8 cellular contexts compared by ENCODE assay signal in the genomic region with DNA sequence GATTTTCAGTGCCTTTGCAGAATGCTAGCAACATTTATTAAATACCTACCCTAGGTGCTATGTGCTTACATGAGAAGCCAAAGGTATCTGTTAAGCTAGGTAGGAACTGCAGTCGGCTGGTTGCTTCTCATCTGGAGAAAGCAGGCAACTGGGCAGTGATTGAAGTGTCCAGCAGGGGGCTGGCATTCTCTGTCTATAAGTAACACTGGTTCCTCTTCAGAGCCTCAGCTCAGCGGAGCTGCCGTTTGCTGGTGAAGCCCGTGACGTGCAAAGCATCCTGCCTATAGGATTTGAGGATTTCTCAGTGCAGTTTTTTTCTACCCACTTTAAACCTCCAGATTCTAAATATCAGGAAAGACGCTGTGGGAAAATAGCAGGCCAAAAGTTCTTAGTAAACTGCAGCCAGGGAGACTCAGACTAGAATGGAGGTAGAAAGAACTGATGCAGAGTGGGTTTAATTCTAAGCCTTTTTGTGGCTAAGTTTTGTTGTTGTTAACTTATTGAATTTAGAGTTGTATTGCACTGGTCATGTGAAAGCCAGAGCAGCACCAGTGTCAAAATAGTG. TPM values are rescaled to one million over a fixed set of nuclear protein-coding genes. Genes with fewer than 3 reads are reported as not detected.
DNase-seq lines count a peak whose midpoint lies in the region; ATAC-seq and TF ChIP-seq lines count a peak whose summit lies in the region.

A gene (plus strand): TSS at position 344 of the 565 bp plus-strand sequence. CDS start 389 bp downstream, outside the sequence.

- TF ChIP-seq POLR2A in thyroid gland (IDR thresholded peaks at IDR 0.05), result no peak

- H3K4me1 ChIP-seq in GM23338 (ENCODE audit: insufficient read depth) (no peaks in the 10 kb centered on the region; the same call in none of the 2 replicates), thyroid gland (no peaks in the 10 kb centered on the region)

- H3K27ac ChIP-seq in GM23338 (ENCODE audit: low read depth) (no peak within 1 kb of the TSS), thyroid gland (no peak within 1 kb of the TSS)

- H3K4me3 Mint-ChIP-seq in GM23338, result peak within 1 kb of the TSS; percentile 63

- peak; percentile 99 for ATAC-seq in GM23338
- no peak for ATAC-seq in omental fat pad (ENCODE audit: low FRiP score)

- no peaks in the 10 kb centered on the region for H3K9me2 ChIP-seq in GM23338 (ENCODE audit: insufficient read depth)

- H3K4me1 Mint-ChIP-seq in GM23338, result peaks cover 27% of the 10 kb centered on the region

- no peaks in the 10 kb centered on the region for H3K9me3 ChIP-seq in thyroid gland

- no peaks in the 10 kb centered on the region for H4K20me1 ChIP-seq in GM23338 (replicated peaks; ENCODE audit: insufficient read depth)

- H3K4me3 ChIP-seq in GM23338, result peak within 1 kb of the TSS; percentile 42
- no peak within 1 kb of the TSS for H3K4me3 ChIP-seq in LNCaP clone FGC (ENCODE audit: low read depth, low read length)
- no peak within 1 kb of the TSS for H3K4me3 ChIP-seq in thyroid gland (replicated peaks in 1 of 3)

- 0 to 3% methylated on average over 1 to 6 of the region's 6 CpGs for WGBS in thyroid gland, 2 donors

- H3K27me3 ChIP-seq in GM23338 (ENCODE audit: insufficient read depth) (no peaks in the 10 kb centered on the region), thyroid gland (no peaks in the 10 kb centered on the region)

- no peaks in the 10 kb centered on the region for H3K27me3 Mint-ChIP-seq in GM23338 (ENCODE audit: insufficient read depth, low read depth, poor library complexity)

- H3K36me3 ChIP-seq in GM23338 (ENCODE audit: insufficient read depth) (no peaks in the 10 kb centered on the region), thyroid gland (no peaks in the 10 kb centered on the region)

- H2AFZ ChIP-seq in GM23338, result no peak within 1 kb of the TSS

- intact Hi-C loops in thyroid gland (cut with DNase I), result no loop called here

- no peak within 1 kb of the TSS for H3K27ac Mint-ChIP-seq in GM23338

- peak; percentile 66 to 73 for TF ChIP-seq CTCF in GM23338 (conservative IDR thresholded peaks at IDR 0.05; ENCODE audit: low read depth in 2 of 2)
- peak; percentile 66 for TF ChIP-seq CTCF in LNCaP clone FGC (IDR thresholded peaks at IDR 0.05; ENCODE audit: control insufficient read depth, extremely low read depth, insufficient read depth)
- peak in 1 of 3 donors; percentile 9 for TF ChIP-seq CTCF in omental fat pad (IDR thresholded peaks at IDR 0.05)
- peak in 5 of 6 experiments; percentile 37 to 61 (median 52) for TF ChIP-seq CTCF in thyroid gland (IDR thresholded peaks at IDR 0.05)

- peak within 1 kb of the TSS; percentile 73 for H3K4me2 ChIP-seq in GM23338

- peak; percentile 88 for DNase-seq in EH (ENCODE audit: low read depth)
- DNase-seq in GM23338 (ENCODE audit: low spot score), result peak; percentile 91
- DNase-seq in LNCaP clone FGC (ENCODE audit: low read depth), result peak; percentile 65
- peak; percentile 67 for DNase-seq in RPMI8226
- DNase-seq in activated effector memory CD4-positive, alpha-beta T cell treated with Interleukin-2 at 50 U/mL for 16 hours, result peak; percentile 24
- peak; percentile 38 for DNase-seq in germinal center (ENCODE audit: low spot score)
- DNase-seq in omental fat pad (ENCODE audit: low spot score), result peak; percentile 44
- peak; percentile 72 to 76 for DNase-seq in thyroid gland

- peaks cover 15% of the 10 kb centered on the region; the same call in 2 of the 3 replicates for H3K9me3 Mint-ChIP-seq in GM23338

- H3K36me3 Mint-ChIP-seq in GM23338 (ENCODE audit: low read depth), result peaks cover 22% of the 10 kb centered on the region

- peaks cover 37% of the 10 kb centered on the region for H3K79me2 ChIP-seq in GM23338 (replicated peaks; ENCODE audit: insufficient read depth)

- H3F3A ChIP-seq in GM23338 (replicated peaks; ENCODE audit: low read depth), result no peaks in the 10 kb centered on the region

TF ChIP-seq in GM23338, 12 proteins besides CTCF, POLR2A, EP300 and RAD21:
- TF ChIP-seq CREB1 (CRISPR knock-in tag; IDR thresholded peaks at IDR 0.05; ENCODE audit: low read depth), result peak; percentile 74
- TF ChIP-seq, protein P1, sequence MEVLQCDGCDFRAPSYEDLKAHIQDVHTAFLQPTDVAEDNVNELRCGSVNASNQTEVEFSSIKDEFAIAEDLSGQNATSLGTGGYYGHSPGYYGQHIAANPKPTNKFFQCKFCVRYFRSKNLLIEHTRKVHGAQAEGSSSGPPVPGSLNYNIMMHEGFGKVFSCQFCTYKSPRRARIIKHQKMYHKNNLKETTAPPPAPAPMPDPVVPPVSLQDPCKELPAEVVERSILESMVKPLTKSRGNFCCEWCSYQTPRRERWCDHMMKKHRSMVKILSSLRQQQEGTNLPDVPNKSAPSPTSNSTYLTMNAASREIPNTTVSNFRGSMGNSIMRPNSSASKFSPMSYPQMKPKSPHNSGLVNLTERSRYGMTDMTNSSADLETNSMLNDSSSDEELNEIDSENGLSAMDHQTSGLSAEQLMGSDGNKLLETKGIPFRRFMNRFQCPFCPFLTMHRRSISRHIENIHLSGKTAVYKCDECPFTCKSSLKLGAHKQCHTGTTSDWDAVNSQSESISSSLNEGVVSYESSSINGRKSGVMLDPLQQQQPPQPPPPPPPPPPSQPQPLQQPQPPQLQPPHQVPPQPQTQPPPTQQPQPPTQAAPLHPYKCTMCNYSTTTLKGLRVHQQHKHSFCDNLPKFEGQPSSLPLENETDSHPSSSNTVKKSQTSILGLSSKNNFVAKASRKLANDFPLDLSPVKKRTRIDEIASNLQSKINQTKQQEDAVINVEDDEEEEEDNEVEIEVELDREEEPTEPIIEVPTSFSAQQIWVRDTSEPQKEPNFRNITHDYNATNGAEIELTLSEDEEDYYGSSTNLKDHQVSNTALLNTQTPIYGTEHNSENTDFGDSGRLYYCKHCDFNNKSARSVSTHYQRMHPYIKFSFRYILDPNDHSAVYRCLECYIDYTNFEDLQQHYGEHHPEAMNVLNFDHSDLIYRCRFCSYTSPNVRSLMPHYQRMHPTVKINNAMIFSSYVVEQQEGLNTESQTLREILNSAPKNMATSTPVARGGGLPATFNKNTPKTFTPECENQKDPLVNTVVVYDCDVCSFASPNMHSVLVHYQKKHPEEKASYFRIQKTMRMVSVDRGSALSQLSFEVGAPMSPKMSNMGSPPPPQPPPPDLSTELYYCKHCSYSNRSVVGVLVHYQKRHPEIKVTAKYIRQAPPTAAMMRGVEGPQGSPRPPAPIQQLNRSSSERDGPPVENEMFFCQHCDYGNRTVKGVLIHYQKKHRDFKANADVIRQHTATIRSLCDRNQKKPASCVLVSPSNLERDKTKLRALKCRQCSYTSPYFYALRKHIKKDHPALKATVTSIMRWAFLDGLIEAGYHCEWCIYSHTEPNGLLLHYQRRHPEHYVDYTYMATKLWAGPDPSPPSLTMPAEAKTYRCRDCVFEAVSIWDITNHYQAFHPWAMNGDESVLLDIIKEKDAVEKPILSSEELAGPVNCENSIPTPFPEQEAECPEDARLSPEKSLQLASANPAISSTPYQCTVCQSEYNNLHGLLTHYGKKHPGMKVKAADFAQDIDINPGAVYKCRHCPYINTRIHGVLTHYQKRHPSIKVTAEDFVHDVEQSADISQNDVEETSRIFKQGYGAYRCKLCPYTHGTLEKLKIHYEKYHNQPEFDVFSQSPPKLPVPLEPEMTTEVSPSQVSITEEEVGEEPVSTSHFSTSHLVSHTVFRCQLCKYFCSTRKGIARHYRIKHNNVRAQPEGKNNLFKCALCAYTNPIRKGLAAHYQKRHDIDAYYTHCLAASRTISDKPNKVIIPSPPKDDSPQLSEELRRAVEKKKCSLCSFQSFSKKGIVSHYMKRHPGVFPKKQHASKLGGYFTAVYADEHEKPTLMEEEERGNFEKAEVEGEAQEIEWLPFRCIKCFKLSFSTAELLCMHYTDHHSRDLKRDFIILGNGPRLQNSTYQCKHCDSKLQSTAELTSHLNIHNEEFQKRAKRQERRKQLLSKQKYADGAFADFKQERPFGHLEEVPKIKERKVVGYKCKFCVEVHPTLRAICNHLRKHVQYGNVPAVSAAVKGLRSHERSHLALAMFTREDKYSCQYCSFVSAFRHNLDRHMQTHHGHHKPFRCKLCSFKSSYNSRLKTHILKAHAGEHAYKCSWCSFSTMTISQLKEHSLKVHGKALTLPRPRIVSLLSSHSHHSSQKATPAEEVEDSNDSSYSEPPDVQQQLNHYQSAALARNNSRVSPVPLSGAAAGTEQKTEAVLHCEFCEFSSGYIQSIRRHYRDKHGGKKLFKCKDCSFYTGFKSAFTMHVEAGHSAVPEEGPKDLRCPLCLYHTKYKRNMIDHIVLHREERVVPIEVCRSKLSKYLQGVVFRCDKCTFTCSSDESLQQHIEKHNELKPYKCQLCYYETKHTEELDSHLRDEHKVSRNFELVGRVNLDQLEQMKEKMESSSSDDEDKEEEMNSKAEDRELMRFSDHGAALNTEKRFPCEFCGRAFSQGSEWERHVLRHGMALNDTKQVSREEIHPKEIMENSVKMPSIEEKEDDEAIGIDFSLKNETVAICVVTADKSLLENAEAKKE (CRISPR knock-in tag; IDR thresholded peaks at IDR 0.05), result no peak

RNA-seq across cellular contexts. Expression of the gene that starts here (rescaled TPM):
- total RNA-seq in GM23338 (2014; rRNA removed; shearing (Covaris generic)), result 14.3 and 16.5 TPM in 2 replicates
- polyA plus RNA-seq in GM23338 (2016; fragmentation: Nextera tagmentation; extraction: Ambion mirVana), result 9.5 and 13.4 TPM in 2 replicates
- total RNA-seq in omental fat pad (under 1 TPM in 1 of 4 donors, not detected in 3; 0.63 TPM), thyroid gland (under 1 TPM in 1 of 4 donors, not detected in 3; 0.67 TPM)

Comparison
In these comparisons a context has a peak if more than half of its experiments do, and no peak if none do; other contexts are left out.
1. Peak in DNase-seq in omental fat pad; RNA of the gene not detected or under 1 TPM.
2. Peak in DNase-seq in thyroid gland; RNA of the gene not detected or under 1 TPM.
3. DNase-seq: peak in every context shown above with its lines; median percentile 91 in GM23338; 88 in EH; 74 in thyroid gland; 67 in RPMI8226; 65 in LNCaP clone FGC; 44 in omental fat pad; 38 in germinal center; 24 in activated effector memory CD4-positive, alpha-beta T cell treated with Interleukin-2 at 50 U/mL for 16 hours.